8 cellular contexts compared by ENCODE assay signal in genomic region chr22:50507991-50508884, GRCh38. TPM values are rescaled to one million over a fixed set of nuclear protein-coding genes. Genes with fewer than 3 reads are reported as not detected.
DNase-seq lines count a peak whose midpoint lies in the region; ATAC-seq and TF ChIP-seq lines count a peak whose summit lies in the region.

NCAPH2 (plus strand) TSS chr22:50508224; CDS start chr22:50508338, 114 bp downstream.

- no peaks in the 10 kb centered on the region for H3K36me3 ChIP-seq in kidney epithelial cell (ENCODE audit: control insufficient read depth, insufficient read depth, low read length)

- no peaks in the 10 kb centered on the region for H3K27me3 Mint-ChIP-seq in chondrocyte (ENCODE audit: low read depth)

- H3K4me3 ChIP-seq in kidney epithelial cell (ENCODE audit: low read depth, low read length) = peak within 1 kb of the TSS; percentile 99

- H3K4me3 Mint-ChIP-seq in chondrocyte (ENCODE audit: unreplicated experiment) = peak within 1 kb of the TSS; percentile 93

- no peaks in the 10 kb centered on the region for H3K9me3 Mint-ChIP-seq in chondrocyte (ENCODE audit: low read depth)

- TF ChIP-seq CTCF in chondrocyte (IDR thresholded peaks at IDR 0.05) = no peak
- TF ChIP-seq CTCF in kidney epithelial cell (IDR thresholded peaks at IDR 0.05; ENCODE audit: insufficient read depth, low read length, poor library complexity, severe bottlenecking) = no peak

- no peaks in the 10 kb centered on the region for H3K27me3 ChIP-seq in kidney epithelial cell (ENCODE audit: control insufficient read depth, insufficient read depth, low read length)

- H3K27ac Mint-ChIP-seq in chondrocyte (ENCODE audit: unreplicated experiment) = peak within 1 kb of the TSS; percentile 95

- peaks cover 1% of the 10 kb centered on the region for H3K36me3 Mint-ChIP-seq in chondrocyte (ENCODE audit: low read depth)

- DNase-seq in AG08396 (ENCODE audit: low spot score) = peak; percentile 100
- peak; percentile 90 for DNase-seq in NCI-H446 treated with DMSO at 0.1 percent for 48 hours (lab: John Stamatoyannopoulos, UW)
- DNase-seq in activated CD4-positive, alpha-beta T cell treated with anti-CD3 and anti-CD28 coated beads for 1 hour = peak; percentile 98
- peak; percentile 98 for DNase-seq in chondrocyte (ENCODE audit: low spot score)
- DNase-seq in kidney epithelial cell (ENCODE audit: low read depth) = no peak
- DNase-seq in stimulated activated CD4-positive, alpha-beta T cell treated with anti-CD3 and anti-CD28 coated beads, Interleukin-15, amount 100 ng/mL, for 24 hours = peak; percentile 98

- ATAC-seq in GM19023 (IDR thresholded peaks at IDR 0.05; ENCODE audit: unreplicated experiment) (peak; percentile 62), HG03196 (IDR thresholded peaks at IDR 0.05; ENCODE audit: unreplicated experiment) (peak; percentile 66)

- peaks cover 13% of the 10 kb centered on the region for H3K4me1 Mint-ChIP-seq in chondrocyte (ENCODE audit: low read depth)

RNA-seq across cellular contexts. Expression of gene NCAPH2, which starts in this region (rescaled TPM):
- total RNA-seq in chondrocyte = 37.4 to 51.2 TPM (median 38.9 TPM) in 3 replicates
- total RNA-seq in kidney epithelial cell = 41.3 and 50.2 TPM in 2 replicates
